ENCODE assay signal across 19 cellular contexts in the genomic region with DNA sequence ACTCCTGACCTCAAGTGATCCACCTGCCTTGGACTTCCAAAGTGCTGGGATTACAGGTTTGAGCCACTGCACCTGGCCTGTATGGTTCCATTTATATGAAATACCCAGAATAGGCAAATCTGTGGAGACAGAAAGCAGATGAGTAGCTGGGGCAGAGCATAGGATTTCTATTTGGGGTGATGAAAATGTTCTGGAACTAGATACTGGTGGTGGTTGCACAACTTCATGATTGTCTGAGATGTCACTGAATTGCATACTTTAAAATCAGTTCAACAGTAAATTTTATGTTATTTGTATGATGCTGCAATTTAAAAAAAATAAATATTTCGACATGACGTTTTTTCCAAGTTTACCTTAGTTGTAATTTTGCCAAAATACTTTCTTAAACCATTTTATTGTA.
"Had no signal": no experiment of that assay in that cellular context is flagged by ENCODE, and none has a peak within 500 bp of the region (broad histone marks: within the 10 kb centered on the region; RNA-seq: fewer than 3 reads in every experiment).

No MANE protein-coding gene starts in this region.

- H3K4me3 ChIP-seq: body of pancreas, cardiac muscle cell, left lung, lung, prostate gland, right atrium auricular region, upper lobe of left lung had no signal

- H3K4me1 ChIP-seq: body of pancreas, prostate gland, upper lobe of left lung had no signal

- H3K36me3 ChIP-seq: cardiac muscle cell, left lung, prostate gland, right atrium auricular region, upper lobe of left lung had no signal

- DNase-seq: activated CD4-positive, alpha-beta T cell treated with anti-CD3 and anti-CD28 coated beads for 4 hours; activated CD4-positive, alpha-beta T cell treated with anti-CD3 and anti-CD28 coated beads, Interleukin-2, amount 50 U/mL, for 48 hours; activated CD4-positive, CD25-positive, alpha-beta regulatory T cell; activated naive CD4-positive, alpha-beta T cell treated with Interleukin-2 at 50 U/mL for 16 hours; activated T-cell treated with anti-CD3 and anti-CD28 coated beads, Interleukin-2, amount 50 U/mL, for 48 hours; anterior cingulate cortex; body of pancreas; effector CD4-positive, alpha-beta T cell; erythroblast; left lung; naive thymus-derived CD4-positive, alpha-beta T cell; stimulated activated CD4-positive, alpha-beta T cell treated with anti-CD3 and anti-CD28 coated beads, Interleukin-4, amount 100 ng/mL, for 24 hours; stimulated activated naive CD4-positive, alpha-beta T cell treated with Interleukin-2 at 50 U/mL for 16 hours; T-helper 17 cell; upper lobe of left lung had no signal

- H3K4me3 Mint-ChIP-seq: naive thymus-derived CD4-positive, alpha-beta T cell; T-helper 17 cell had no signal

- H3K27me3 Mint-ChIP-seq: T-helper 17 cell had no signal

- H3K27ac Mint-ChIP-seq: naive thymus-derived CD4-positive, alpha-beta T cell; T-helper 17 cell had no signal

- H3K27me3 ChIP-seq: body of pancreas, cardiac muscle cell, left lung, right atrium auricular region, upper lobe of left lung had no signal

- H3K9me3 ChIP-seq: body of pancreas, left lung, prostate gland, right atrium auricular region, upper lobe of left lung had no signal

- H3K27ac ChIP-seq: body of pancreas, cardiac muscle cell, left lung, prostate gland, right atrium auricular region, upper lobe of left lung had no signal

- ATAC-seq: body of pancreas; left lung; naive thymus-derived CD4-positive, alpha-beta T cell; T-helper 17 cell had no signal
